Comparison of ENCODE assay signal across 2 cellular contexts in the genomic region with DNA sequence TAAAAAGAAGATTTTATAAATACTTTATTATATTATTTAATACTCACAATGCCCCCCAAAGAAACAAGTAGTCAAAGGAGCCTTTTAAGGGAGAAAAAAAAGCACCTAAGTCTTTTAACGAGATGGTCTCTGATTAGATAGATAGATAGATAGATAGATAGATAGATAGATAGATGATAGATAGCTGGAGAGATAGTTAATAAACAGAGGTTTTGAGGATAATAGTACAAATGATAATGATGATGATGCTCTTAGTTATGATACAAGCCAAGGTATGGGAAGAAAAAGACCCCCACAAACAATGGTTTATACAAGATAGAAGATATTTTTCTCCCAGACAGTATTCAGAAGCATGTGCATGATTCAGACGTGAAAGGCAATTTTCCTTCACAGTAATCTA.
TF ChIP-seq lines count a peak whose summit lies in the region.

No MANE protein-coding gene starts in this region.

TF ChIP-seq in HEK293, 187 proteins besides CTCF, POLR2A, EP300 and RAD21:
- no peak for TF ChIP-seq GLIS2 (tag by site-specific recombination; IDR thresholded peaks at IDR 0.05)
- no peak for TF ChIP-seq SALL2 (tag by site-specific recombination; IDR thresholded peaks at IDR 0.05; ENCODE audit: borderline replicate concordance)
- no peak for TF ChIP-seq ZNF16 (tag by site-specific recombination; IDR thresholded peaks at IDR 0.05; ENCODE audit: low read depth)
- 0 out of 2 replicates have a peak, but pooled peaks have one; percentile 12 for TF ChIP-seq ZNF366 (tag by site-specific recombination; conservative IDR thresholded peaks at IDR 0.05)
- no peak for TF ChIP-seq ZNF138 (tag by site-specific recombination; IDR thresholded peaks at IDR 0.05; ENCODE audit: borderline replicate concordance)
- no peak for TF ChIP-seq ZNF660 (tag by site-specific recombination; IDR thresholded peaks at IDR 0.05)

TF ChIP-seq in K562, 482 proteins besides CTCF, POLR2A, EP300 and RAD21:
- TF ChIP-seq, protein P1, sequence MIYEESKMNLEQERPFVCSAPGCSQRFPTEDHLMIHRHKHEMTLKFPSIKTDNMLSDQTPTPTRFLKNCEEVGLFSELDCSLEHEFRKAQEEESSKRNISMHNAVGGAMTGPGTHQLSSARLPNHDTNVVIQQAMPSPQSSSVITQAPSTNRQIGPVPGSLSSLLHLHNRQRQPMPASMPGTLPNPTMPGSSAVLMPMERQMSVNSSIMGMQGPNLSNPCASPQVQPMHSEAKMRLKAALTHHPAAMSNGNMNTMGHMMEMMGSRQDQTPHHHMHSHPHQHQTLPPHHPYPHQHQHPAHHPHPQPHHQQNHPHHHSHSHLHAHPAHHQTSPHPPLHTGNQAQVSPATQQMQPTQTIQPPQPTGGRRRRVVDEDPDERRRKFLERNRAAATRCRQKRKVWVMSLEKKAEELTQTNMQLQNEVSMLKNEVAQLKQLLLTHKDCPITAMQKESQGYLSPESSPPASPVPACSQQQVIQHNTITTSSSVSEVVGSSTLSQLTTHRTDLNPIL (CRISPR knock-in tag; IDR thresholded peaks at IDR 0.05): no peak
- TF ChIP-seq ZNF551 (CRISPR knock-in tag; IDR thresholded peaks at IDR 0.05) (no peak), GATA2 (CRISPR knock-in tag; IDR thresholded peaks at IDR 0.05) (peak; percentile 50; the same call in 1 of the 2 replicates), BCOR (IDR thresholded peaks at IDR 0.05) (peak; percentile 23; the same call in 1 of the 2 replicates), GATAD2B (IDR thresholded peaks at IDR 0.05; ENCODE audit: borderline replicate concordance) (peak; percentile 98), YBX1 (IDR thresholded peaks at IDR 0.05) (no peak), MTA1 (IDR thresholded peaks at IDR 0.05; ENCODE audit: borderline replicate concordance) (peak; percentile 73; the same call in 1 of the 2 replicates), MCM7 (IDR thresholded peaks at IDR 0.05) (peak in 1 of 2 experiments; percentile 78; a peak in 1 of 4 replicates), ZNF695 (CRISPR knock-in tag; IDR thresholded peaks at IDR 0.05) (no peak), GATAD2A (IDR thresholded peaks at IDR 0.05) (peak; percentile 80; the same call in 1 of the 2 replicates), DACH1 (IDR thresholded peaks at IDR 0.05; ENCODE audit: partially characterized antibody) (peak; percentile 100), HDAC2 (IDR thresholded peaks at IDR 0.05) (peak; percentile 62; the same call in 1 of the 2 replicates), FOXJ2 (tag; IDR thresholded peaks at IDR 0.05) (peak; percentile 38; the same call in 1 of the 2 replicates), GABPB2 (CRISPR knock-in tag; conservative IDR thresholded peaks at IDR 0.05) (no peak)
- TF ChIP-seq, protein P2, sequence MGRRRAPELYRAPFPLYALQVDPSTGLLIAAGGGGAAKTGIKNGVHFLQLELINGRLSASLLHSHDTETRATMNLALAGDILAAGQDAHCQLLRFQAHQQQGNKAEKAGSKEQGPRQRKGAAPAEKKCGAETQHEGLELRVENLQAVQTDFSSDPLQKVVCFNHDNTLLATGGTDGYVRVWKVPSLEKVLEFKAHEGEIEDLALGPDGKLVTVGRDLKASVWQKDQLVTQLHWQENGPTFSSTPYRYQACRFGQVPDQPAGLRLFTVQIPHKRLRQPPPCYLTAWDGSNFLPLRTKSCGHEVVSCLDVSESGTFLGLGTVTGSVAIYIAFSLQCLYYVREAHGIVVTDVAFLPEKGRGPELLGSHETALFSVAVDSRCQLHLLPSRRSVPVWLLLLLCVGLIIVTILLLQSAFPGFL (CRISPR knock-in tag; IDR thresholded peaks at IDR 0.05): no peak
- TF ChIP-seq, protein P3, sequence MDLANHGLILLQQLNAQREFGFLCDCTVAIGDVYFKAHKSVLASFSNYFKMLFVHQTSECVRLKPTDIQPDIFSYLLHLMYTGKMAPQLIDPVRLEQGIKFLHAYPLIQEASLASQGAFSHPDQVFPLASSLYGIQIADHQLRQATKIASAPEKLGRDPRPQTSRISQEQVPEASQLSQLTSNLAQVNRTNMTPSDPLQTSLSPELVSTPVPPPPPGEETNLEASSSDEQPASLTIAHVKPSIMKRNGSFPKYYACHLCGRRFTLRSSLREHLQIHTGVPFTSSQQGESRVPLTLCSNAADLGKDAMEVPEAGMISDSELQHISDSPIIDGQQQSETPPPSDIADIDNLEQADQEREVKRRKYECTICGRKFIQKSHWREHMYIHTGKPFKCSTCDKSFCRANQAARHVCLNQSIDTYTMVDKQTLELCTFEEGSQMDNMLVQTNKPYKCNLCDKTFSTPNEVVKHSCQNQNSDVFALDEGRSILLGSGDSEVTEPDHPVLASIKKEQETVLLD (IDR thresholded peaks at IDR 0.05): peak; percentile 91
